8 cellular contexts compared by ENCODE assay signal in genomic region chr10:5684971-5685763, GRCh38. TPM values are rescaled to one million over a fixed set of nuclear protein-coding genes. Genes with fewer than 3 reads are reported as not detected.
DNase-seq lines count a peak whose midpoint lies in the region; ATAC-seq, FAIRE-seq and TF ChIP-seq lines count a peak whose summit lies in the region.

No MANE protein-coding gene starts in this region.

- 0 out of 2 replicates have a peak, but pooled peaks cover 2% of the 10 kb centered on the region for H3K79me1 ChIP-seq in H1 (ENCODE audit: low read depth, low read length)

- H3K14ac ChIP-seq in H1 (ENCODE audit: insufficient read length): no peak overlapping the region

- H3K36me3 ChIP-seq in H1 (ENCODE audit: control insufficient read depth in 2 of 4, insufficient read depth in 4 of 4, low read length in 3 of 4): no peaks in the 10 kb centered on the region

- TF ChIP-seq POLR2A in H1 (IDR thresholded peaks at IDR 0.05; ENCODE audit: control extremely low read depth in 1 of 2, low read depth in 2 of 2, low read length in 2 of 2): no peak

- CTCF ChIA-PET in H1 (lab: Charles Lee; ENCODE audit: partially characterized antibody): interaction anchor here (0.6 to 2.0 kb wide), 2 partner anchors 15 to 253 kb away, joined by 3 to 6 read pairs; no protein-coding TSS in a partner anchor

- H3K4me2 ChIP-seq in H1 (ENCODE audit: insufficient read depth in 1 of 2, low read depth in 2 of 2, low read length in 2 of 2): peak overlapping the region; percentile 43 to 88

- H4K8ac ChIP-seq in H1 (ENCODE audit: extremely low read depth, insufficient read depth, low read length): no peak overlapping the region; the same call in 1 of the 2 replicates

- no peak for FAIRE-seq in H1 (lab: Jason Lieb, UNC)

- peak; percentile 56 for DNase-seq in NCI-H748 (lab: John Stamatoyannopoulos, UW; ENCODE audit: unreplicated experiment)
- DNase-seq in NCI-H748 treated with DMSO at 0.1 percent for 48 hours (lab: John Stamatoyannopoulos, UW): no peak
- peak; percentile 0 for DNase-seq in NCI-H2196 treated with DMSO at 0.1 percent for 48 hours (lab: John Stamatoyannopoulos, UW; ENCODE audit: unreplicated experiment)
- DNase-seq in activated CD8-positive, alpha-beta memory T cell treated with anti-CD3 and anti-CD28 coated beads for 1 hour (ENCODE audit: extremely low read depth in 1 of 2, low read depth in 1 of 2): peak; percentile 32 to 42
- DNase-seq in H1 (ENCODE audit: low read depth in 1 of 2, low spot score in 2 of 2): peak in 1 of 2 experiments; percentile 72
- peak; percentile 75 for DNase-seq in midbrain (lab: John Stamatoyannopoulos, UW)
- peak; percentile 23 to 46 for DNase-seq in stimulated activated CD8-positive, alpha-beta memory T cell treated with anti-CD3 and anti-CD28 coated beads, Interleukin-2, amount 100 ng/mL, for 1 hour (ENCODE audit: low read depth in 2 of 2)

- H4K5ac ChIP-seq in H1 (ENCODE audit: insufficient read length, low read depth, low read length): no peak overlapping the region

- H3K9me3 ChIP-seq in H1 (ENCODE audit: insufficient read depth in 2 of 2, low read depth in 1 of 2, low read length in 1 of 2): 0 out of 4 replicates have a peak, but pooled peaks cover 0 to 3% of the 10 kb centered on the region in 2 experiments

- H3K4me1 ChIP-seq in H1 (replicated peaks in 1 of 4; ENCODE audit: control insufficient read depth in 3 of 4, insufficient read depth in 4 of 4, low read length in 3 of 4): peaks cover 0 to 5% (median 1%) of the 10 kb centered on the region in 4 experiments; a peak in 2 of 7 replicates

- H3K27ac ChIP-seq in H1 (ENCODE audit: low read depth, low read length): peak overlapping the region; percentile 33; the same call in 1 of the 2 replicates

- no peak overlapping the region for H2BK120ac ChIP-seq in H1 (replicated peaks; ENCODE audit: low read depth, low read length)

- H4K20me1 ChIP-seq in H1 (replicated peaks in 1 of 2; ENCODE audit: control insufficient read depth in 1 of 2, insufficient read depth in 2 of 2, low read length in 2 of 2): peaks cover 4 to 8% of the 10 kb centered on the region in 2 experiments

- no peak overlapping the region for H3K18ac ChIP-seq in H1 (ENCODE audit: extremely low read depth, low read length)

- H2BK12ac ChIP-seq in H1 (ENCODE audit: low read depth, low read length): no peak overlapping the region

- H3K79me2 ChIP-seq in H1 (ENCODE audit: control insufficient read depth in 1 of 2, insufficient read depth in 2 of 2, low read length in 2 of 2): peaks cover 8 to 50% of the 10 kb centered on the region in 2 experiments

- no peak overlapping the region for H2AFZ ChIP-seq in H1 (ENCODE audit: low read length)

- peak overlapping the region; percentile 5 to 77 (median 63); a peak in 5 of 7 replicates for H3K9ac ChIP-seq in H1 (replicated peaks in 1 of 4; ENCODE audit: extremely low read depth in 1 of 4, low read depth in 3 of 4, low read length in 3 of 4)

- peak overlapping the region; percentile 51 to 70 (median 60) for H3K4me3 ChIP-seq in H1 (ENCODE audit: extremely low read depth in 1 of 4, insufficient read depth in 2 of 4, low read depth in 3 of 4, low read length in 4 of 4)

- POLR2A ChIA-PET in H1 (lab: Charles Lee; ENCODE audit: partially characterized antibody): interaction anchor here (0.8 to 1.3 kb wide), 4 partner anchors 10 to 239 kb away, joined by 3 to 4 read pairs (median 3); no protein-coding TSS in a partner anchor

- peak; percentile 41 for ATAC-seq in HG02798 (IDR thresholded peaks at IDR 0.05; ENCODE audit: poor library complexity, unreplicated experiment)

- H3K23me2 ChIP-seq in H1 (ENCODE audit: low read depth, low read length): no peaks in the 10 kb centered on the region

- WGBS in H1 (ENCODE audit: extremely low coverage in 1 of 2, insufficient coverage in 1 of 2, insufficient read length in 1 of 2, insufficient replicate concordance in 2 of 2, low coverage in 1 of 2, low lambda C conversion rate in 2 of 2, missing lambda C conversion rate in 1 of 2), 2 experiments: 2% methylated on average over 42 of the region's 77 CpGs; no CpG with 5 or more reads in 1 of the 2 experiments

- H3K27me3 ChIP-seq in H1 (replicated peaks in 1 of 4; ENCODE audit: control insufficient read depth in 3 of 4, extremely low read depth in 1 of 4, insufficient read depth in 3 of 4, low read length in 3 of 4): peaks cover 0 to 16% (median 4%) of the 10 kb centered on the region in 4 experiments; a peak in 4 of 7 replicates

- H2AK5ac ChIP-seq in H1 (ENCODE audit: low read depth, low read length): no peak overlapping the region

- TF ChIP-seq CTCF in H1 (IDR thresholded peaks at IDR 0.05; ENCODE audit: control extremely low read depth in 1 of 3, insufficient read depth in 1 of 3, low read depth in 1 of 3, low read length in 3 of 3): peak; percentile 39 to 48 (median 47)

- peak overlapping the region; percentile 60 for H3K4ac ChIP-seq in H1 (replicated peaks; ENCODE audit: insufficient read length, low read depth, low read length)

- H4K91ac ChIP-seq in H1 (replicated peaks; ENCODE audit: insufficient read length, low read length): peak overlapping the region; percentile 66

- H2BK20ac ChIP-seq in H1 (ENCODE audit: low read length): no peak overlapping the region

- H2BK15ac ChIP-seq in H1 (ENCODE audit: low read length): no peak overlapping the region

- H2BK5ac ChIP-seq in H1 (ENCODE audit: low read depth, low read length): no peak overlapping the region

- H3K56ac ChIP-seq in H1 (replicated peaks; ENCODE audit: insufficient read length, low read depth, low read length): peak overlapping the region; percentile 54

- peak; percentile 47 to 56 for TF ChIP-seq RAD21 in H1 (IDR thresholded peaks at IDR 0.05 in 1 of 2, conservative IDR thresholded peaks at IDR 0.05 in 1 of 2; ENCODE audit: low read depth in 2 of 2, low read length in 2 of 2)

- TF ChIP-seq EP300 in H1 (IDR thresholded peaks at IDR 0.05; ENCODE audit: borderline replicate concordance in 1 of 2, low read depth in 2 of 2, low read length in 2 of 2): no peak

- H3K23ac ChIP-seq in H1 (ENCODE audit: insufficient read length): no peak overlapping the region

TF ChIP-seq in H1, 55 proteins besides CTCF, POLR2A, EP300 and RAD21 (continues in another document):
- TF ChIP-seq SIRT6 (IDR thresholded peaks at IDR 0.05; ENCODE audit: low read length) (no peak), TBP (IDR thresholded peaks at IDR 0.05; ENCODE audit: low read depth, low read length) (no peak), CBX8 (IDR thresholded peaks at IDR 0.05; ENCODE audit: borderline replicate concordance, low read depth, low read length) (no peak), RXRA (IDR thresholded peaks at IDR 0.05; ENCODE audit: insufficient read depth, low read depth, low read length) (no peak), RBBP5 (IDR thresholded peaks at IDR 0.05; ENCODE audit: borderline replicate concordance, low read depth, low read length) (peak; percentile 67; the same call in 1 of the 2 replicates), JUN (IDR thresholded peaks at IDR 0.05; ENCODE audit: low read depth, low read length) (no peak), PHF8 (conservative IDR thresholded peaks at IDR 0.05; ENCODE audit: low read depth, low read length) (peak; percentile 52; the same call in 1 of the 2 replicates), RNF2 (IDR thresholded peaks at IDR 0.05; ENCODE audit: borderline replicate concordance, low read depth, low read length, missing control alignments, poor library complexity, severe bottlenecking) (no peak), CHD1 (IDR thresholded peaks at IDR 0.05; ENCODE audit: low read depth, low read length) (no peak), BRCA1 (IDR thresholded peaks at IDR 0.05; ENCODE audit: low read depth, low read length) (no peak), CHD2 (IDR thresholded peaks at IDR 0.05; ENCODE audit: low read length) (no peak), EGR1 (IDR thresholded peaks at IDR 0.05; ENCODE audit: borderline replicate concordance, low read depth, low read length) (no peak), POLR2AphosphoS5 (IDR thresholded peaks at IDR 0.05; ENCODE audit: low read depth, low read length) (no peak), KDM4A (IDR thresholded peaks at IDR 0.05; ENCODE audit: low read depth, low read length, severe bottlenecking) (peak; percentile 87), CEBPB (IDR thresholded peaks at IDR 0.05; ENCODE audit: low read depth, low read length) (no peak), ATF2 (IDR thresholded peaks at IDR 0.05; ENCODE audit: low read length) (no peak), JUND (IDR thresholded peaks at IDR 0.05; ENCODE audit: low read length) (no peak)

RNA-seq across cellular contexts. Expression of gene TASOR2, which starts 0.5 kb away (rescaled TPM):
- 73.8 and 74.9 TPM in 2 replicates for total RNA-seq in H1 (2021; fragmentation: NEBNext Ultra II Directional; extraction: Animal tissue kit (Norgen Biotek cat#: 25700))
- polyA plus RNA-seq in H1 (2011; rRNA removed): 11.8 and 13.1 TPM in 2 replicates
- 17.9 TPM for polyA plus RNA-seq in H1 (2011; cell fraction: cytosol; rRNA removed)
- 24.2 TPM for polyA plus RNA-seq in H1 (2011; cell fraction: nucleus; rRNA removed)
- polyA plus RNA-seq in H1 (2012, experiment 1 of 2): 15.3 to 31.3 TPM (median 22.3 TPM) in 4 replicates
- polyA plus RNA-seq in H1 (2012, experiment 2 of 2): 1.3 TPM
- polyA plus RNA-seq in H1 (2013, experiment 1 of 2): 23.7 TPM
- 25.2 TPM for polyA plus RNA-seq in H1 (2013, experiment 2 of 2)
- 60.4 and 78.6 TPM in 2 replicates for polyA minus RNA-seq in H1 (2011; rRNA and poly(A)+ RNA removed)
- 43.1 TPM for polyA minus RNA-seq in H1 (2011; cell fraction: cytosol; rRNA and poly(A)+ RNA removed)
- polyA minus RNA-seq in H1 (2011; cell fraction: nucleus; rRNA and poly(A)+ RNA removed): 78.6 TPM

RNA-seq across cellular contexts. Expression of gene ASB13, which starts 18.8 kb away (rescaled TPM):
- total RNA-seq in H1 (2021; fragmentation: NEBNext Ultra II Directional; extraction: Animal tissue kit (Norgen Biotek cat#: 25700)): 20.2 and 22.2 TPM in 2 replicates
- polyA plus RNA-seq in H1 (2011; rRNA removed): 12.3 and 17.0 TPM in 2 replicates
- polyA plus RNA-seq in H1 (2011; cell fraction: cytosol; rRNA removed): 14.7 TPM
- 18.5 TPM for polyA plus RNA-seq in H1 (2011; cell fraction: nucleus; rRNA removed)
- polyA plus RNA-seq in H1 (2012, experiment 1 of 2): 10.5 to 16.5 TPM (median 12.9 TPM) in 4 replicates
- 19.8 TPM for polyA plus RNA-seq in H1 (2012, experiment 2 of 2)
- polyA plus RNA-seq in H1 (2013, experiment 1 of 2): 7.8 TPM
- 8.6 TPM for polyA plus RNA-seq in H1 (2013, experiment 2 of 2)
- polyA minus RNA-seq in H1 (2011; rRNA and poly(A)+ RNA removed): 16.9 and 17.8 TPM in 2 replicates
- 18.7 TPM for polyA minus RNA-seq in H1 (2011; cell fraction: cytosol; rRNA and poly(A)+ RNA removed)
- polyA minus RNA-seq in H1 (2011; cell fraction: nucleus; rRNA and poly(A)+ RNA removed): 9.8 TPM
